In genomic region chr6:17897681-17898080, GRCh38 we compare ENCODE assay signal across 28 cellular contexts.
"Had no signal": no experiment of that assay in that cellular context is flagged by ENCODE, and none has a peak within 500 bp of the region (broad histone marks: within the 10 kb centered on the region; RNA-seq: fewer than 3 reads in every experiment).

No MANE protein-coding gene starts in this region.

- H3K4me3 Mint-ChIP-seq: activated CD4-positive, alpha-beta memory T cell treated with anti-CD3 and anti-CD28 coated beads, Interleukin-2, amount 10 ng/mL, durations not matched to agents 7 days and 5 days; activated CD4-positive, alpha-beta T cell treated with anti-CD3 and anti-CD28 coated beads, Interleukin-2, amount 10 ng/mL, durations not matched to agents 7 days and 5 days; activated naive CD4-positive, alpha-beta T cell treated with anti-CD3 and anti-CD28 coated beads, Interleukin-2, amount 10 ng/mL, durations not matched to agents 7 days and 5 days; activated naive CD8-positive, alpha-beta T cell treated with anti-CD3 and anti-CD28 coated beads, Interleukin-2, amount 10 ng/mL, durations not matched to agents 7 days and 5 days; activated T-cell treated with anti-CD3 and anti-CD28 coated beads, Interleukin-2, amount 50 U/mL, for 24 hours; activated T-cell treated with anti-CD3 and anti-CD28 coated beads, Interleukin-2, amount 50 U/mL, for 72 hours; central memory CD8-positive, alpha-beta T cell; dendritic cell treated with granulocyte-macrophage colony-stimulating factor and Interleukin-4, amounts not matched to agents 40 ng/mL and 50 ng/mL, for 4 days; endodermal cell had no signal

- H3K36me3 Mint-ChIP-seq: activated naive CD4-positive, alpha-beta T cell treated with anti-CD3 and anti-CD28 coated beads, Interleukin-2, amount 10 ng/mL, durations not matched to agents 7 days and 5 days; activated naive CD8-positive, alpha-beta T cell treated with anti-CD3 and anti-CD28 coated beads, Interleukin-2, amount 10 ng/mL, durations not matched to agents 7 days and 5 days had no signal

- H3K27ac Mint-ChIP-seq: activated CD4-positive, alpha-beta memory T cell treated with anti-CD3 and anti-CD28 coated beads, Interleukin-2, amount 10 ng/mL, durations not matched to agents 7 days and 5 days; activated CD4-positive, alpha-beta T cell treated with anti-CD3 and anti-CD28 coated beads, Interleukin-2, amount 10 ng/mL, durations not matched to agents 7 days and 5 days; activated naive CD4-positive, alpha-beta T cell treated with anti-CD3 and anti-CD28 coated beads, Interleukin-2, amount 10 ng/mL, durations not matched to agents 7 days and 5 days; activated naive CD4-positive, alpha-beta T cell treated with anti-CD3 and anti-CD28 coated beads, Interleukin-2, amount 50 U/mL, for 72 hours; activated naive CD8-positive, alpha-beta T cell treated with anti-CD3 and anti-CD28 coated beads, Interleukin-2, amount 10 ng/mL, durations not matched to agents 7 days and 5 days; activated T-cell treated with anti-CD3 and anti-CD28 coated beads, Interleukin-2, amount 50 U/mL, for 24 hours; activated T-cell treated with anti-CD3 and anti-CD28 coated beads, Interleukin-2, amount 50 U/mL, for 72 hours; dendritic cell treated with granulocyte-macrophage colony-stimulating factor and Interleukin-4, amounts not matched to agents 40 ng/mL and 50 ng/mL, for 4 days; endodermal cell had no signal

- H3K4me3 ChIP-seq: coronary artery, dorsolateral prefrontal cortex had no signal

- ATAC-seq: activated naive CD4-positive, alpha-beta T cell treated with anti-CD3 and anti-CD28 coated beads, Interleukin-2, amount 50 U/mL, for 72 hours; activated T-cell treated with anti-CD3 and anti-CD28 coated beads, Interleukin-2, amount 50 U/mL, for 72 hours; esophagus mucosa had no signal

- H3K27me3 Mint-ChIP-seq: dendritic cell treated with granulocyte-macrophage colony-stimulating factor and Interleukin-4, amounts not matched to agents 40 ng/mL and 50 ng/mL, for 4 days had no signal

- FAIRE-seq: bronchial epithelial cell had no signal

- H3K27me3 ChIP-seq: brain microvascular endothelial cell, dorsolateral prefrontal cortex had no signal

- DNase-seq: activated CD4-positive, alpha-beta memory T cell treated with anti-CD3 and anti-CD28 coated beads, Interleukin-2, amount 10 ng/mL, durations not matched to agents 7 days and 5 days; activated CD4-positive, alpha-beta T cell treated with anti-CD3 and anti-CD28 coated beads for 1 hour; activated CD4-positive, alpha-beta T cell treated with anti-CD3 and anti-CD28 coated beads for 4 hours; activated CD4-positive, alpha-beta T cell treated with anti-CD3 and anti-CD28 coated beads, Interleukin-2, amount 10 ng/mL, durations not matched to agents 7 days and 5 days; activated CD4-positive, alpha-beta T cell treated with anti-CD3 and anti-CD28 coated beads, Interleukin-2, amount 50 U/mL, for 4 hours; activated CD8-positive, alpha-beta memory T cell treated with anti-CD3 and anti-CD28 coated beads, Interleukin-2, amount 50 U/mL, for 48 hours; activated gamma-delta T cell; activated naive CD4-positive, alpha-beta T cell; activated naive CD4-positive, alpha-beta T cell treated with anti-CD3 and anti-CD28 coated beads, Interleukin-2, amount 10 ng/mL, durations not matched to agents 7 days and 5 days; activated naive CD8-positive, alpha-beta T cell treated with anti-CD3 and anti-CD28 coated beads, Interleukin-2, amount 10 ng/mL, durations not matched to agents 7 days and 5 days; activated T-cell treated with anti-CD3 and anti-CD28 coated beads for 4 hours; activated T-cell treated with anti-CD3 and anti-CD28 coated beads, Interleukin-2, amount 50 U/mL, for 24 hours; activated T-cell treated with anti-CD3 and anti-CD28 coated beads, Interleukin-2, amount 50 U/mL, for 72 hours; amniotic stem cell; anterior cingulate cortex; brain microvascular endothelial cell; dorsolateral prefrontal cortex; effector memory CD4-positive, alpha-beta T cell; endodermal cell; foreskin fibroblast; head of caudate nucleus; T-helper 2 cell had no signal

- H3K27ac ChIP-seq: brain microvascular endothelial cell, coronary artery, dorsolateral prefrontal cortex had no signal

- H3K4me1 Mint-ChIP-seq: activated CD4-positive, alpha-beta memory T cell treated with anti-CD3 and anti-CD28 coated beads, Interleukin-2, amount 10 ng/mL, durations not matched to agents 7 days and 5 days; activated CD4-positive, alpha-beta T cell treated with anti-CD3 and anti-CD28 coated beads, Interleukin-2, amount 10 ng/mL, durations not matched to agents 7 days and 5 days; activated naive CD4-positive, alpha-beta T cell treated with anti-CD3 and anti-CD28 coated beads, Interleukin-2, amount 10 ng/mL, durations not matched to agents 7 days and 5 days; activated naive CD8-positive, alpha-beta T cell treated with anti-CD3 and anti-CD28 coated beads, Interleukin-2, amount 10 ng/mL, durations not matched to agents 7 days and 5 days; central memory CD8-positive, alpha-beta T cell had no signal
